1 cellular context compared by ENCODE assay signal in genomic region chr6:130943738-130944137, GRCh38.
TF ChIP-seq lines count a peak whose summit lies in the region.

No MANE protein-coding gene starts in this region.

TF ChIP-seq in HepG2, 621 proteins besides CTCF, POLR2A, EP300 and RAD21 (continued from another document):
- TF ChIP-seq HOMEZ (CRISPR knock-in tag; IDR thresholded peaks at IDR 0.05; ENCODE audit: low read depth) (peak; percentile 87), ZNF773 (CRISPR knock-in tag; IDR thresholded peaks at IDR 0.05; ENCODE audit: borderline replicate concordance) (no peak), NR2F6 (IDR thresholded peaks at IDR 0.05) (peak; percentile 60), NR2F6 (CRISPR knock-in tag; IDR thresholded peaks at IDR 0.05) (peak; percentile 61; the same call in 1 of the 2 replicates)
TF ChIP-seq in HepG2: peak in this region for 28.
